ENCODE assay signal across 18 cellular contexts in the genomic region with DNA sequence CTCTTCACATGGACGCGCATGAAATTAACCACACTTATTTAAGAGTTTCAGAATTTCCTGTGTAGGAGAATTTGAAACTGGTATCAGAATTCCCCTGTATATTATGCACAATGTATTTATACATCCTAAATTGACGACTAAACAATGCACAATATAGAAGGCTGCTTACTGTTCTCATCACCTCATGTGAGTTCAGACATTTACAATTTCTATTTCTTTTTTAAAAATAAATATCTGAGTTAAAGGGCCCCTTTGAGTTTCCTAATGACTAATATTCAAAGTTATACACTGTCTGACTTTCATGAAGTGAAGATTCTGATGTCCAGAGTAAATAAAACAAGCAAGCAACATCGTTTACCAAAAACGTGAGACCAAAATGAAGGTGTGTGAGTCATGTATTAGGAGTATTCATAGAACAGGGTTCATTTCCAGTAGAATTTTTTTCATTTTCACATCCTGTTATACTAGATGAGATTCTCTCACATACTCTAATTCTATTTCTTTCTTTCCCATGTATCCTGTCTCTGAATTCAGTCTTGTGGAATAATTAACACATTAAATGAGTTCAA.
DNase-seq lines count a peak whose midpoint lies in the region; ATAC-seq and TF ChIP-seq lines count a peak whose summit lies in the region.
"Had no signal": no experiment of that assay in that cellular context is flagged by ENCODE, and none has a peak within 500 bp of the region (broad histone marks: within the 10 kb centered on the region; RNA-seq: fewer than 3 reads in every experiment).

No MANE protein-coding gene starts in this region.

- ATAC-seq in GM19035 (IDR thresholded peaks at IDR 0.05; ENCODE audit: unreplicated experiment) (peak; percentile 71), GM23338 (no peak), HG03442 (IDR thresholded peaks at IDR 0.05; ENCODE audit: unreplicated experiment) (peak; percentile 94), upper lobe of left lung (ENCODE audit: low FRiP score in 2 of 2) (no peak)
- ATAC-seq: activated CD4-positive, alpha-beta T cell treated with anti-CD3 and anti-CD28 coated beads for 36 hours; pancreas had no signal

- H3K4me3 ChIP-seq in GM06990 (replicated peaks; ENCODE audit: low read depth, low read length) (no peak overlapping the region), GM23338 (peak overlapping the region; percentile 28; the same call in 1 of the 2 replicates), upper lobe of left lung (no peak overlapping the region)
- H3K4me3 ChIP-seq: pancreas, spleen had no signal

- H3K4me3 Mint-ChIP-seq in GM23338 = peak overlapping the region; percentile 37; the same call in 1 of the 3 replicates
- H3K4me3 Mint-ChIP-seq in Calu3 (ENCODE audit: low read depth, unreplicated experiment) = no peak overlapping the region
- H3K4me3 Mint-ChIP-seq: activated CD4-positive, alpha-beta T cell treated with anti-CD3 and anti-CD28 coated beads for 36 hours; activated T-cell treated with anti-CD3 and anti-CD28 coated beads, Interleukin-2, amount 50 U/mL, for 24 hours; CD8-positive, alpha-beta memory T cell had no signal

- H3K9me3 ChIP-seq in upper lobe of left lung = no peaks in the 10 kb centered on the region
- H3K9me3 ChIP-seq: pancreas had no signal

- H3K27ac Mint-ChIP-seq in GM23338 = peak overlapping the region; percentile 89
- H3K27ac Mint-ChIP-seq in Calu3 (ENCODE audit: unreplicated experiment) = no peak overlapping the region
- H3K27ac Mint-ChIP-seq: activated CD4-positive, alpha-beta T cell treated with anti-CD3 and anti-CD28 coated beads for 36 hours; activated T-cell treated with anti-CD3 and anti-CD28 coated beads, Interleukin-2, amount 50 U/mL, for 24 hours; CD8-positive, alpha-beta memory T cell had no signal

- no peaks in the 10 kb centered on the region for H3K36me3 ChIP-seq in GM06990 (ENCODE audit: control insufficient read depth, insufficient read depth, low read length)
- no peaks in the 10 kb centered on the region for H3K36me3 ChIP-seq in GM23338 (ENCODE audit: insufficient read depth)
- no peaks in the 10 kb centered on the region for H3K36me3 ChIP-seq in upper lobe of left lung
- H3K36me3 ChIP-seq: pancreas, spleen had no signal

- H3K27me3 ChIP-seq in GM06990 (replicated peaks; ENCODE audit: control insufficient read depth, insufficient read depth, low read length) (no peaks in the 10 kb centered on the region), GM23338 (ENCODE audit: insufficient read depth) (no peaks in the 10 kb centered on the region), upper lobe of left lung (no peaks in the 10 kb centered on the region)
- H3K27me3 ChIP-seq: pancreas, spleen had no signal

- peak; percentile 22 for DNase-seq in GM06990 (ENCODE audit: extremely low read depth, insufficient read length)
- DNase-seq in GM23338 (ENCODE audit: low spot score) = no peak
- no peak for DNase-seq in upper lobe of left lung
- no peak for DNase-seq in Calu3
- no peak for DNase-seq in GM13976 (ENCODE audit: low spot score)
- DNase-seq in activated CD8-positive, alpha-beta memory T cell treated with anti-CD3 and anti-CD28 coated beads, Interleukin-2, amount 50 U/mL, for 4 hours = no peak
- DNase-seq: activated CD4-positive, alpha-beta T cell treated with anti-CD3 and anti-CD28 coated beads for 36 hours; activated T-cell treated with anti-CD3 and anti-CD28 coated beads, Interleukin-2, amount 50 U/mL, for 24 hours; CD8-positive, alpha-beta memory T cell; GDM1; NCI-H2029; pancreas; Right ventricle myocardium superior; spleen; substantia nigra; T-helper 2 cell had no signal

- H3K36me3 Mint-ChIP-seq in GM23338 (ENCODE audit: low read depth) (peaks cover 6% of the 10 kb centered on the region), Calu3 (ENCODE audit: insufficient read depth, unreplicated experiment) (no peaks in the 10 kb centered on the region)
- H3K36me3 Mint-ChIP-seq: CD8-positive, alpha-beta memory T cell had no signal

- intact Hi-C loops in Calu3 (cut with micrococcal nuclease; ENCODE audit: unreplicated experiment) = no loop called here

- H3K79me2 ChIP-seq in GM23338 (replicated peaks; ENCODE audit: insufficient read depth) = no peaks in the 10 kb centered on the region

- no TSS peak for BruUV-seq in Calu3 (replicated peaks; lab: Mats Ljungman, UMichigan)

- H3K9me3 Mint-ChIP-seq in GM23338 (no peaks in the 10 kb centered on the region; the same call in 2 of the 3 replicates), Calu3 (ENCODE audit: low read depth, unreplicated experiment) (peaks cover 5% of the 10 kb centered on the region)

- peak overlapping the region; percentile 94 for H3K27ac ChIP-seq in GM23338 (ENCODE audit: low read depth)
- no peak overlapping the region for H3K27ac ChIP-seq in upper lobe of left lung
- H3K27ac ChIP-seq: pancreas, spleen had no signal

- H3K4me2 ChIP-seq in GM23338 = peak overlapping the region; percentile 36

- TF ChIP-seq CTCF in GM06990 (IDR thresholded peaks at IDR 0.05; ENCODE audit: insufficient read depth, low read length, poor library complexity, severe bottlenecking) (no peak), GM23338 (conservative IDR thresholded peaks at IDR 0.05; ENCODE audit: low read depth in 2 of 2) (no peak), upper lobe of left lung (IDR thresholded peaks at IDR 0.05) (no peak), Calu3 (IDR thresholded peaks at IDR 0.05; ENCODE audit: unreplicated experiment) (no peak), GM13976 (IDR thresholded peaks at IDR 0.05; ENCODE audit: borderline replicate concordance, control extremely low read depth, extremely low read depth, insufficient read depth, missing control alignments) (no peak)

- no peaks in the 10 kb centered on the region for H3F3A ChIP-seq in GM23338 (replicated peaks; ENCODE audit: low read depth)

- in situ Hi-C loops in GM13976 (cut with MboI; ENCODE audit: low sequenced_read_pairs, unreplicated experiment) = no loop called here

- H3K9me2 ChIP-seq in GM23338 (ENCODE audit: insufficient read depth) = peaks cover 3% of the 10 kb centered on the region; the same call in 1 of the 2 replicates

- H2AFZ ChIP-seq in GM23338 = no peak overlapping the region

- TF ChIP-seq POLR2A in upper lobe of left lung (IDR thresholded peaks at IDR 0.05) = no peak

- H3K4me1 Mint-ChIP-seq in GM23338 (peaks cover 48% of the 10 kb centered on the region), Calu3 (ENCODE audit: low read depth, unreplicated experiment) (no peaks in the 10 kb centered on the region)
- H3K4me1 Mint-ChIP-seq: activated CD4-positive, alpha-beta T cell treated with anti-CD3 and anti-CD28 coated beads for 36 hours; CD8-positive, alpha-beta memory T cell had no signal

- H4K20me1 ChIP-seq in GM23338 (replicated peaks; ENCODE audit: insufficient read depth) = no peaks in the 10 kb centered on the region

- CTCF ChIA-PET in Calu3 (lab: Charles Lee) = no interaction called here

- TF ChIP-seq EP300 in upper lobe of left lung (IDR thresholded peaks at IDR 0.05) = no peak

- H3K27me3 Mint-ChIP-seq in GM23338 (ENCODE audit: insufficient read depth, low read depth, poor library complexity) (peaks cover 1% of the 10 kb centered on the region), Calu3 (ENCODE audit: unreplicated experiment) (no peaks in the 10 kb centered on the region)
- H3K27me3 Mint-ChIP-seq: activated CD4-positive, alpha-beta T cell treated with anti-CD3 and anti-CD28 coated beads for 36 hours; activated T-cell treated with anti-CD3 and anti-CD28 coated beads, Interleukin-2, amount 50 U/mL, for 24 hours; CD8-positive, alpha-beta memory T cell had no signal

- peaks cover 44% of the 10 kb centered on the region for H3K4me1 ChIP-seq in GM23338 (ENCODE audit: insufficient read depth)
- no peaks in the 10 kb centered on the region for H3K4me1 ChIP-seq in upper lobe of left lung
- H3K4me1 ChIP-seq: pancreas, spleen had no signal

- 56 to 60% methylated on average over 5 of the region's 5 CpGs for WGBS in upper lobe of left lung, 2 donors

TF ChIP-seq in GM23338, 12 proteins besides CTCF, POLR2A, EP300 and RAD21 (continues in another document):
- TF ChIP-seq EZH2 (IDR thresholded peaks at IDR 0.05; ENCODE audit: low read depth, unreplicated experiment) (no peak), POLR2AphosphoS5 (IDR thresholded peaks at IDR 0.05; ENCODE audit: low read depth) (no peak), ETS1 (IDR thresholded peaks at IDR 0.05) (no peak), CREB1 (CRISPR knock-in tag; IDR thresholded peaks at IDR 0.05; ENCODE audit: low read depth) (no peak), JUNB (IDR thresholded peaks at IDR 0.05; ENCODE audit: unreplicated experiment) (no peak)
- TF ChIP-seq, protein P1, sequence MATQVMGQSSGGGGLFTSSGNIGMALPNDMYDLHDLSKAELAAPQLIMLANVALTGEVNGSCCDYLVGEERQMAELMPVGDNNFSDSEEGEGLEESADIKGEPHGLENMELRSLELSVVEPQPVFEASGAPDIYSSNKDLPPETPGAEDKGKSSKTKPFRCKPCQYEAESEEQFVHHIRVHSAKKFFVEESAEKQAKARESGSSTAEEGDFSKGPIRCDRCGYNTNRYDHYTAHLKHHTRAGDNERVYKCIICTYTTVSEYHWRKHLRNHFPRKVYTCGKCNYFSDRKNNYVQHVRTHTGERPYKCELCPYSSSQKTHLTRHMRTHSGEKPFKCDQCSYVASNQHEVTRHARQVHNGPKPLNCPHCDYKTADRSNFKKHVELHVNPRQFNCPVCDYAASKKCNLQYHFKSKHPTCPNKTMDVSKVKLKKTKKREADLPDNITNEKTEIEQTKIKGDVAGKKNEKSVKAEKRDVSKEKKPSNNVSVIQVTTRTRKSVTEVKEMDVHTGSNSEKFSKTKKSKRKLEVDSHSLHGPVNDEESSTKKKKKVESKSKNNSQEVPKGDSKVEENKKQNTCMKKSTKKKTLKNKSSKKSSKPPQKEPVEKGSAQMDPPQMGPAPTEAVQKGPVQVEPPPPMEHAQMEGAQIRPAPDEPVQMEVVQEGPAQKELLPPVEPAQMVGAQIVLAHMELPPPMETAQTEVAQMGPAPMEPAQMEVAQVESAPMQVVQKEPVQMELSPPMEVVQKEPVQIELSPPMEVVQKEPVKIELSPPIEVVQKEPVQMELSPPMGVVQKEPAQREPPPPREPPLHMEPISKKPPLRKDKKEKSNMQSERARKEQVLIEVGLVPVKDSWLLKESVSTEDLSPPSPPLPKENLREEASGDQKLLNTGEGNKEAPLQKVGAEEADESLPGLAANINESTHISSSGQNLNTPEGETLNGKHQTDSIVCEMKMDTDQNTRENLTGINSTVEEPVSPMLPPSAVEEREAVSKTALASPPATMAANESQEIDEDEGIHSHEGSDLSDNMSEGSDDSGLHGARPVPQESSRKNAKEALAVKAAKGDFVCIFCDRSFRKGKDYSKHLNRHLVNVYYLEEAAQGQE (IDR thresholded peaks at IDR 0.05; ENCODE audit: unreplicated experiment) = no peak

Comparison
In these comparisons a context has a peak if more than half of its experiments do, and no peak if none do; other contexts are left out.
1. ATAC-seq: peak in GM19035 (single experiment) and HG03442 (single experiment); none in GM23338 (single experiment) and upper lobe of left lung (0 of 2).